18 cellular contexts compared by ENCODE assay signal in the genomic region with DNA sequence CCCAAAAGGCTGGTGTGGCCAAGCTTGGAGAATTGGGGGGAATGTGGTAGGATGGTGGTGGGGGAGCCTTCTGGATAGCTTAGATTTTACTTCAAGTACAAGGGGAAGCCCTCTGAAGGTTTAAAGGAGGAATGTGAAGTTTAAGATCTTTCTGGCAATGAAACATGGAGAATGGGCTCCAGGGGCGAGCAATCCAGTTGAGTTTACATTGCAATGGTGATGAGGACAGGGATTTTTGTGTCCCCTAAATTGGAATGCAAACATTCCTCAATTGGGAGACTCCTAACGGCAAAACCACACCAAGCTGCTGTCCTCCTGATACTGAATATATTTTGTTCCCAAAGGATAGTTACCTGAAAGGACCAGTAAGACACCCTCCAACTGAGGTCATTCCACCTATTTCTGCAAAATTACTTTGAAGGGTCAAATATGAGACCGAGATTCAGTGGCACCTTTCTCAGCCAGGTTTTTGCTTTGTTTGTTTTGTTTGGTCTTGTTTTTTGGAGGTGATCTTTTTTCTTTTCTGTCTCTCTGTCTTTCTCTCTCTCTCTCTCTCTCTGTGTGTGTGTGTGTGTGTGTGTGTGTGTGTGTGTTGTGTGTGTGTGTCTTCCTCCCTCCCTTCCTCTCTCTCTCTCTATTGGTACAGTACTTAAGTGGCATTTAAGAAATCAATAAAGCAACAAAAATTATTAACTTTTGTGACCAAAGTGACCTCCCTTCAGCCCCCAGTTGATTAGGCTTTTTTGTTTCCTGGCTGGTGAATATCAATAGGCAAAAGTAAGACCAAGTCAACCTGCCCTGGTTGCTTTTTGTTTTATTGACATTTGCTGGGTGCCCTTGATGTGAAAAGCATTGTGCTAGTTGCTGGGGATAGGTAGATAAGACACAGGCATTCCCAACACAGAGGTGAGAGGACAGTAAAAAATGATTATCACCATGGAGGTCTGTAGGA. TPM values are rescaled to one million over a fixed set of nuclear protein-coding genes. Genes with fewer than 3 reads are reported as not detected.
DNase-seq lines count a peak whose midpoint lies in the region; ATAC-seq, FAIRE-seq and TF ChIP-seq lines count a peak whose summit lies in the region.
"Had no signal": no experiment of that assay in that cellular context is flagged by ENCODE, and none has a peak within 500 bp of the region (broad histone marks: within the 10 kb centered on the region; RNA-seq: fewer than 3 reads in every experiment).

No MANE protein-coding gene starts in this region.

- DNase-seq in breast epithelium (ENCODE audit: low spot score in 2 of 2) (no peak), MCF 10A (ENCODE audit: unreplicated experiment) (no peak), hepatocyte (ENCODE audit: low spot score) (no peak), pancreas (no peak), C1 segment of cervical spinal cord (lab: John Stamatoyannopoulos, UW) (no peak), kidney tubule cell (ENCODE audit: low spot score) (no peak), GM13977 (ENCODE audit: low spot score) (no peak), prostate gland (ENCODE audit: low spot score) (no peak)
- DNase-seq: CD4-positive, CD25-positive, alpha-beta regulatory T cell; DMS79 had no signal

- BruUV-seq in MCF 10A (replicated peaks; lab: Mats Ljungman, UMichigan) = no TSS peak

- H3K79me2 ChIP-seq in hepatocyte = no peaks in the 10 kb centered on the region

- H3K27me3 ChIP-seq in breast epithelium (no peaks in the 10 kb centered on the region), hepatocyte (no peaks in the 10 kb centered on the region), pancreas (no peaks in the 10 kb centered on the region), prostate gland (replicated peaks; ENCODE audit: insufficient read depth) (no peaks in the 10 kb centered on the region)

- H3K9me3 Mint-ChIP-seq in MCF 10A (ENCODE audit: unreplicated experiment) = no peaks in the 10 kb centered on the region

- no peak overlapping the region for H3K4me3 Mint-ChIP-seq in MCF 10A (ENCODE audit: unreplicated experiment)
- H3K4me3 Mint-ChIP-seq: CD4-positive, CD25-positive, alpha-beta regulatory T cell had no signal

- H3K36me3 ChIP-seq in breast epithelium (no peaks in the 10 kb centered on the region), hepatocyte (replicated peaks; ENCODE audit: insufficient read depth, low read depth) (no peaks in the 10 kb centered on the region), pancreas (no peaks in the 10 kb centered on the region), prostate gland (no peaks in the 10 kb centered on the region)

- no peaks in the 10 kb centered on the region for H3K4me1 Mint-ChIP-seq in MCF 10A (ENCODE audit: insufficient read depth, unreplicated experiment)
- H3K4me1 Mint-ChIP-seq: CD4-positive, CD25-positive, alpha-beta regulatory T cell had no signal

- FAIRE-seq in pancreas (lab: Jason Lieb, UNC) = no peak
- FAIRE-seq: G401.6, GM12891, GM19239, H54 had no signal

- H3K4me1 ChIP-seq in breast epithelium = no peaks in the 10 kb centered on the region
- H3K4me1 ChIP-seq in hepatocyte (ENCODE audit: insufficient read depth) = no peaks in the 10 kb centered on the region
- H3K4me1 ChIP-seq in pancreas = no peaks in the 10 kb centered on the region
- H3K4me1 ChIP-seq in prostate gland (replicated peaks) = no peaks in the 10 kb centered on the region

- H3K9me2 ChIP-seq in hepatocyte (replicated peaks; ENCODE audit: insufficient read depth) = no peaks in the 10 kb centered on the region

- H3K9me3 ChIP-seq in breast epithelium (no peaks in the 10 kb centered on the region), hepatocyte (ENCODE audit: low read depth) (no peaks in the 10 kb centered on the region), pancreas (no peaks in the 10 kb centered on the region), prostate gland (no peaks in the 10 kb centered on the region)

- POLR2A ChIA-PET in MCF 10A (lab: Yijun Ruan, JAX) = no interaction called here

- ATAC-seq in pancreas = peak in 3 of 4 donors; percentile 32 to 70 (median 43)
- ATAC-seq: HCT116 had no signal

- H3K36me3 Mint-ChIP-seq in MCF 10A (ENCODE audit: insufficient read depth, unreplicated experiment) = no peaks in the 10 kb centered on the region
- H3K36me3 Mint-ChIP-seq: CD4-positive, CD25-positive, alpha-beta regulatory T cell had no signal

- H3K27ac ChIP-seq in breast epithelium (peak overlapping the region; percentile 42 to 48), hepatocyte (peak overlapping the region; percentile 37), pancreas (peak overlapping the region in 1 of 4 donors; percentile 8), prostate gland (no peak overlapping the region)
- H3K27ac ChIP-seq: 22Rv1 had no signal

- TF ChIP-seq POLR2A in breast epithelium (IDR thresholded peaks at IDR 0.05) (no peak), prostate gland (IDR thresholded peaks at IDR 0.05) (no peak)

- 75% methylated on average over 3 of the region's 3 CpGs for WGBS in hepatocyte (ENCODE audit: low lambda C conversion rate, missing lambda C conversion rate)
- WGBS in pancreas, 2 donors = 63 to 66% methylated on average over 3 of the region's 3 CpGs
- WGBS in prostate gland = 67% methylated on average over 3 of the region's 3 CpGs

- intact Hi-C loops in breast epithelium (cut with DNase I; ENCODE audit: low total_unique reads) = no loop called here
- intact Hi-C loops in MCF 10A (cut with micrococcal nuclease) = no loop called here
- intact Hi-C loops in pancreas (cut with DNase I) = no loop called here
- intact Hi-C loops in prostate gland (cut with DNase I) = no loop called here

- peaks cover 65% of the 10 kb centered on the region for H3K27me3 Mint-ChIP-seq in MCF 10A (ENCODE audit: insufficient read depth, unreplicated experiment)

- no peak overlapping the region for H3K4me2 ChIP-seq in hepatocyte

- H2AFZ ChIP-seq in hepatocyte = no peak overlapping the region

- in situ Hi-C loops in GM13977 (cut with MboI; ENCODE audit: low pct_unique_long_range_greater_than_20kb, low sequenced_read_pairs, unreplicated experiment) = no loop called here

- no peak overlapping the region for H3K27ac Mint-ChIP-seq in MCF 10A (ENCODE audit: low read depth, unreplicated experiment)
- H3K27ac Mint-ChIP-seq: CD4-positive, CD25-positive, alpha-beta regulatory T cell had no signal

- H3K4me3 ChIP-seq in breast epithelium (no peak overlapping the region), hepatocyte (no peak overlapping the region), pancreas (no peak overlapping the region), prostate gland (no peak overlapping the region)

- CTCF ChIA-PET in MCF 10A (lab: Yijun Ruan, JAX) = interaction anchor here (0.6 to 1.7 kb wide), 6 partner anchors 15 to 913 kb away, joined by 3 to 7 read pairs (median 4); no protein-coding TSS in a partner anchor

- TF ChIP-seq CTCF in breast epithelium (IDR thresholded peaks at IDR 0.05) = no peak
- TF ChIP-seq CTCF in MCF 10A (IDR thresholded peaks at IDR 0.05; ENCODE audit: unreplicated experiment) = no peak
- no peak for TF ChIP-seq CTCF in hepatocyte (IDR thresholded peaks at IDR 0.05; ENCODE audit: poor library complexity)
- TF ChIP-seq CTCF in pancreas (IDR thresholded peaks at IDR 0.05) = no peak
- no peak for TF ChIP-seq CTCF in GM13977 (IDR thresholded peaks at IDR 0.05; ENCODE audit: extremely low read depth, insufficient read depth, missing control alignments)
- TF ChIP-seq CTCF in prostate gland (IDR thresholded peaks at IDR 0.05) = no peak

- H4K20me1 ChIP-seq in hepatocyte (ENCODE audit: insufficient read depth, poor library complexity, severe bottlenecking) = no peaks in the 10 kb centered on the region

RNA-seq across cellular contexts. Expression of gene TAT, which starts 16.4 kb away (rescaled TPM):
- total RNA-seq in breast epithelium (100 to 1,000 TPM in 2 of 3 donors, 1 to 10 TPM in 1; 5.1 to 566 (median 212) TPM), MCF 10A (2022) (not detected in 2 replicates), hepatocyte (3.9 and 4.2 TPM in 2 replicates), pancreas (1 to 10 TPM in 1 of 6 donors, under 1 TPM in 3, not detected in 2; 0.09 to 1.0 (median 0.15) TPM), prostate gland (under 1 TPM in 1 of 2 donors, not detected in 1; 0.17 TPM)
- polyA plus RNA-seq in hepatocyte (2.7 and 2.8 TPM in 2 replicates), pancreas (under 1 TPM; 0.04 to 0.14 TPM)
- total RNA-seq: A673; CD4-positive, CD25-positive, alpha-beta regulatory T cell had no signal
- polyA plus RNA-seq: BJ had no signal

RNA-seq across cellular contexts. Expression of gene MARVELD3, which starts 32.7 kb away (rescaled TPM):
- 10 to 100 TPM in 2 of 3 donors, not detected in 1; 11.8 to 21.5 TPM for total RNA-seq in breast epithelium
- total RNA-seq in MCF 10A (2022) = 1.1 and 1.3 TPM in 2 replicates
- 35.5 and 37.7 TPM in 2 replicates for total RNA-seq in hepatocyte
- polyA plus RNA-seq in hepatocyte = 42.5 and 52.7 TPM in 2 replicates
- total RNA-seq in pancreas = 10 to 100 TPM; 11.7 to 16.0 (median 14.1) TPM
- 10 to 100 TPM in 1 of 2 donors, 1 to 10 TPM in 1; 9.7 to 11.6 TPM for polyA plus RNA-seq in pancreas
- 10 to 100 TPM; 11.4 to 20.0 TPM for total RNA-seq in prostate gland
- total RNA-seq: CD4-positive, CD25-positive, alpha-beta regulatory T cell had no signal
- polyA plus RNA-seq: BJ; CD4-positive, CD25-positive, alpha-beta regulatory T cell had no signal

Comparison
In these comparisons a context has a peak if more than half of its experiments do, and no peak if none do; other contexts are left out.
1. H3K27ac ChIP-seq: peak in breast epithelium (2 of 2) and hepatocyte (single experiment); none in prostate gland (0 of 2).